Comparison of ENCODE assay signal across 8 cellular contexts in the genomic region with DNA sequence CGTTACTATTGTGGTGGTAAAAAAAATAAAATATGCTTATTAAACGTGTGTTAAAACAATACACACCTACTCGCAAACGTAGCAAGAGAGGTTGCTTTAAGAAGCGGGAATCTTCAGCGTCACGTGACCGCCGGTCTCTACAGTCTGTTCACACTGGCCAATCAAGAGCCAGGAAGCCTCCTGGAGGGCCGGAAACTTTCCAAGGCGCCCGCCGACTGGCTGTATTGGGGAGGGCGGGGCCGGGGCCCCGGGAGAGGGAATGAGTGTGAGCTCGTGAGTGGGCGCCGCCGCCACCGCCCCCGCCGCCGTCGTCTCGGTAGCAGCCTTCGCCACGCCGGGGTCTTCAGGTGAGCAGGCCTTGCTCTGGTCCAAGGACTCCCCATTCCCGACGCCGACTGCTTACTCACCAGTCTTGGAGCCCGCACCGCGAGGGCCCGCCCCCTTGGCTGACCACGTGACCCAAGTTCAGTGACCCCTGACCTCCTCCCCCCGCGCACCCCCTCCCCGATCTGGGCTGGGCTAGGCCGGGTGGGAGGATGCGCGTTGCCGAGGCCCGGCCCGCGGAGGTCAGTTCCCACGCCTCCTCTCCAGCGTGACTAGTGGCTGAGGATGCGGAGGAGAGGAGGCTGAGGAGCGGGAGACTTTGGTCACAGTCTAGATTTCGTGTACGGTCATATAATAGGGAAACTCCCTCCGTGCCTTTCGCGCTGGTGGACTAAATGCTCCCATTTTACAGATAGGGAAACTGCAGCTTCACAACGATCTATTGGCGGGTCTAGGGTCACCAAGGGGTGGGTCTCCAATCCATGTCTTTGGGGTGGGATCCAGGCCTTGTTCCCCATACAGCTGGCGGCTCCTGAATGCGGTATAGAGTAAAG. TPM values are rescaled to one million over a fixed set of nuclear protein-coding genes. Genes with fewer than 3 reads are reported as not detected.
A peak's percentile ranks its signal among the peaks of the same experiment; 100 is the strongest.
DNase-seq lines count a peak whose midpoint lies in the region; ATAC-seq and TF ChIP-seq lines count a peak whose summit lies in the region.

A gene with protein sequence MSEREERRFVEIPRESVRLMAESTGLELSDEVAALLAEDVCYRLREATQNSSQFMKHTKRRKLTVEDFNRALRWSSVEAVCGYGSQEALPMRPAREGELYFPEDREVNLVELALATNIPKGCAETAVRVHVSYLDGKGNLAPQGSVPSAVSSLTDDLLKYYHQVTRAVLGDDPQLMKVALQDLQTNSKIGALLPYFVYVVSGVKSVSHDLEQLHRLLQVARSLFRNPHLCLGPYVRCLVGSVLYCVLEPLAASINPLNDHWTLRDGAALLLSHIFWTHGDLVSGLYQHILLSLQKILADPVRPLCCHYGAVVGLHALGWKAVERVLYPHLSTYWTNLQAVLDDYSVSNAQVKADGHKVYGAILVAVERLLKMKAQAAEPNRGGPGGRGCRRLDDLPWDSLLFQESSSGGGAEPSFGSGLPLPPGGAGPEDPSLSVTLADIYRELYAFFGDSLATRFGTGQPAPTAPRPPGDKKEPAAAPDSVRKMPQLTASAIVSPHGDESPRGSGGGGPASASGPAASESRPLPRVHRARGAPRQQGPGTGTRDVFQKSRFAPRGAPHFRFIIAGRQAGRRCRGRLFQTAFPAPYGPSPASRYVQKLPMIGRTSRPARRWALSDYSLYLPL (plus strand): TSS at position 253 of the 878 bp plus-strand sequence. CDS start 4,388 bp downstream, outside the sequence.

- H3K4me1 ChIP-seq in CD4-positive, CD25-positive, alpha-beta regulatory T cell (ENCODE audit: control insufficient read depth, insufficient read depth, low read length, poor library complexity, severe bottlenecking): peaks cover 15% of the 10 kb centered on the region
- H3K4me1 ChIP-seq in lung (ENCODE audit: control insufficient read depth in 2 of 2, insufficient read depth in 2 of 2, low read length in 2 of 2): peaks cover 3 to 5% of the 10 kb centered on the region in 2 donors

- H3K36me3 Mint-ChIP-seq in CD4-positive, CD25-positive, alpha-beta regulatory T cell: peaks cover 14% of the 10 kb centered on the region
- peaks cover 26% of the 10 kb centered on the region for H3K36me3 Mint-ChIP-seq in activated CD8-positive, alpha-beta T cell treated with anti-CD3 and anti-CD28 coated beads, Interleukin-2, amount 10 ng/mL, durations not matched to agents 7 days and 5 days (ENCODE audit: low read depth)

- peak within 1 kb of the TSS; percentile 88 to 97 (median 94) for H3K4me3 Mint-ChIP-seq in CD4-positive, CD25-positive, alpha-beta regulatory T cell
- H3K4me3 Mint-ChIP-seq in activated CD8-positive, alpha-beta T cell treated with anti-CD3 and anti-CD28 coated beads, Interleukin-2, amount 10 ng/mL, durations not matched to agents 7 days and 5 days: peak within 1 kb of the TSS; percentile 91

- H3K4me1 Mint-ChIP-seq in CD4-positive, CD25-positive, alpha-beta regulatory T cell: peaks cover 6 to 30% (median 17%) of the 10 kb centered on the region in 4 donors
- peaks cover 27% of the 10 kb centered on the region for H3K4me1 Mint-ChIP-seq in activated CD8-positive, alpha-beta T cell treated with anti-CD3 and anti-CD28 coated beads, Interleukin-2, amount 10 ng/mL, durations not matched to agents 7 days and 5 days (ENCODE audit: low read depth)

- ATAC-seq in CD4-positive, CD25-positive, alpha-beta regulatory T cell (ENCODE audit: low read depth in 2 of 2): peak; percentile 81
- ATAC-seq in GM19438 (IDR thresholded peaks at IDR 0.05; ENCODE audit: low read depth, unreplicated experiment) (peak; percentile 86), HG03575 (IDR thresholded peaks at IDR 0.05; ENCODE audit: extremely low read depth, insufficient number of reproducible peaks, low FRiP score, unreplicated experiment) (peak; percentile 31), lung (ENCODE audit: insufficient read depth, low FRiP score) (peak; percentile 96)
- ATAC-seq in activated CD8-positive, alpha-beta T cell treated with anti-CD3 and anti-CD28 coated beads, Interleukin-2, amount 10 ng/mL, durations not matched to agents 7 days and 5 days: peak; percentile 91

- 2 to 4% methylated on average over 50 to 60 of the region's 60 CpGs for WGBS in lung, 2 donors

- peak within 1 kb of the TSS; percentile 92 for H3K27ac ChIP-seq in CD4-positive, CD25-positive, alpha-beta regulatory T cell (ENCODE audit: insufficient read depth, low read length, poor library complexity, severe bottlenecking)
- peak within 1 kb of the TSS; percentile 93 to 98 for H3K27ac ChIP-seq in lung (ENCODE audit: low read depth in 1 of 2, low read length in 1 of 2)

- peak within 1 kb of the TSS; percentile 93 for H3K4me3 ChIP-seq in CD4-positive, CD25-positive, alpha-beta regulatory T cell (ENCODE audit: low read depth, low read length)
- H3K4me3 ChIP-seq in lung: peak within 1 kb of the TSS; percentile 72

- no peaks in the 10 kb centered on the region for H3K27me3 ChIP-seq in CD4-positive, CD25-positive, alpha-beta regulatory T cell (ENCODE audit: control insufficient read depth, insufficient read depth, low read length)
- H3K27me3 ChIP-seq in lung (ENCODE audit: control insufficient read depth, insufficient read depth): no peaks in the 10 kb centered on the region

- CTCF ChIA-PET in activated CD8-positive, alpha-beta T cell treated with anti-CD3 and anti-CD28 coated beads, Interleukin-2, amount 10 ng/mL, durations not matched to agents 7 days and 5 days (lab: Charles Lee): interaction anchor here (0.9 to 14.2 kb wide), 13 partner anchors 10 to 179 kb away, joined by 3 to 144 read pairs (median 5); a partner anchor contains a TSS

- H3K9me3 Mint-ChIP-seq in CD4-positive, CD25-positive, alpha-beta regulatory T cell: no peaks in the 10 kb centered on the region
- no peaks in the 10 kb centered on the region for H3K9me3 Mint-ChIP-seq in activated CD8-positive, alpha-beta T cell treated with anti-CD3 and anti-CD28 coated beads, Interleukin-2, amount 10 ng/mL, durations not matched to agents 7 days and 5 days (ENCODE audit: insufficient read depth)

- H3K27me3 Mint-ChIP-seq in CD4-positive, CD25-positive, alpha-beta regulatory T cell: no peaks in the 10 kb centered on the region
- H3K27me3 Mint-ChIP-seq in activated CD8-positive, alpha-beta T cell treated with anti-CD3 and anti-CD28 coated beads, Interleukin-2, amount 10 ng/mL, durations not matched to agents 7 days and 5 days (ENCODE audit: low read depth): no peaks in the 10 kb centered on the region

- peak within 1 kb of the TSS; percentile 90 to 97 (median 95) for H3K27ac Mint-ChIP-seq in CD4-positive, CD25-positive, alpha-beta regulatory T cell
- peak within 1 kb of the TSS; percentile 93 for H3K27ac Mint-ChIP-seq in activated CD8-positive, alpha-beta T cell treated with anti-CD3 and anti-CD28 coated beads, Interleukin-2, amount 10 ng/mL, durations not matched to agents 7 days and 5 days

- H3K9me3 ChIP-seq in CD4-positive, CD25-positive, alpha-beta regulatory T cell (ENCODE audit: control insufficient read depth in 2 of 2, low read length in 2 of 2): no peaks in the 10 kb centered on the region
- H3K9me3 ChIP-seq in lung (ENCODE audit: control insufficient read depth in 2 of 2, insufficient read depth in 1 of 2, low read length in 1 of 2): peaks cover 0 to 2% of the 10 kb centered on the region in 2 donors

- peaks cover 15% of the 10 kb centered on the region for H3K36me3 ChIP-seq in CD4-positive, CD25-positive, alpha-beta regulatory T cell (ENCODE audit: control insufficient read depth, insufficient read depth, low read length)
- peaks cover under 1 to 17% of the 10 kb centered on the region in 2 donors for H3K36me3 ChIP-seq in lung (ENCODE audit: control insufficient read depth in 2 of 2, insufficient read depth in 2 of 2, low read length in 2 of 2)

- POLR2A ChIA-PET in activated CD8-positive, alpha-beta T cell treated with anti-CD3 and anti-CD28 coated beads, Interleukin-2, amount 10 ng/mL, durations not matched to agents 7 days and 5 days (lab: Charles Lee): interaction anchor here (0.6 to 4.2 kb wide), 14 partner anchors 10 to 805 kb away, joined by 3 to 54 read pairs (median 6); a partner anchor contains a TSS

- DNase-seq in CD4-positive, CD25-positive, alpha-beta regulatory T cell: peak; percentile 84 to 95 (median 92)
- DNase-seq in NCI-H82 treated with DMSO at 0.1 percent for 48 hours (lab: John Stamatoyannopoulos, UW; ENCODE audit: unreplicated experiment): peak; percentile 88
- DNase-seq in activated CD8-positive, alpha-beta T cell treated with anti-CD3 and anti-CD28 coated beads, Interleukin-2, amount 10 ng/mL, durations not matched to agents 7 days and 5 days: peak; percentile 96
- peak; percentile 90 for DNase-seq in effector CD4-positive, alpha-beta T cell
- peak; percentile 98 for DNase-seq in lung (ENCODE audit: low spot score)
- peak; percentile 85 to 89 (median 85) for DNase-seq in stimulated activated CD4-positive, alpha-beta T cell treated with anti-CD3 and anti-CD28 coated beads, TNF-alpha, amount 100 ng/mL, for 4 hours (ENCODE audit: low read depth in 3 of 3)

- no peak for TF ChIP-seq CTCF in lung (IDR thresholded peaks at IDR 0.05; ENCODE audit: control extremely low read depth, extremely low read depth)

RNA-seq across cellular contexts. Expression of the gene that starts here (rescaled TPM):
- 13.1 TPM for total RNA-seq in CD4-positive, CD25-positive, alpha-beta regulatory T cell
- 1 to 10 TPM; 5.8 to 9.5 (median 7.5) TPM for polyA plus RNA-seq in CD4-positive, CD25-positive, alpha-beta regulatory T cell
- 10 to 100 TPM; 21.8 to 23.7 TPM for total RNA-seq in activated CD8-positive, alpha-beta T cell treated with anti-CD3 and anti-CD28 coated beads, Interleukin-2, amount 10 ng/mL, durations not matched to agents 7 days and 5 days
- total RNA-seq in lung: 10 to 100 TPM; 22.6 to 27.8 TPM
- 10 to 100 TPM; 18.7 to 32.7 TPM for polyA plus RNA-seq in lung

Comparison
In these comparisons a context has a peak if more than half of its experiments do, and no peak if none do; other contexts are left out.
1. Peak in every context shown above with its lines: DNase-seq, ATAC-seq, H3K4me3 ChIP-seq and H3K27ac ChIP-seq.
2. ATAC-seq: peak in every context shown above with its lines; median percentile 96 in lung; 91 in activated CD8-positive, alpha-beta T cell treated with anti-CD3 and anti-CD28 coated beads, Interleukin-2, amount 10 ng/mL, durations not matched to agents 7 days and 5 days; 86 in GM19438; 81 in CD4-positive, CD25-positive, alpha-beta regulatory T cell; 31 in HG03575.